In the genomic region with DNA sequence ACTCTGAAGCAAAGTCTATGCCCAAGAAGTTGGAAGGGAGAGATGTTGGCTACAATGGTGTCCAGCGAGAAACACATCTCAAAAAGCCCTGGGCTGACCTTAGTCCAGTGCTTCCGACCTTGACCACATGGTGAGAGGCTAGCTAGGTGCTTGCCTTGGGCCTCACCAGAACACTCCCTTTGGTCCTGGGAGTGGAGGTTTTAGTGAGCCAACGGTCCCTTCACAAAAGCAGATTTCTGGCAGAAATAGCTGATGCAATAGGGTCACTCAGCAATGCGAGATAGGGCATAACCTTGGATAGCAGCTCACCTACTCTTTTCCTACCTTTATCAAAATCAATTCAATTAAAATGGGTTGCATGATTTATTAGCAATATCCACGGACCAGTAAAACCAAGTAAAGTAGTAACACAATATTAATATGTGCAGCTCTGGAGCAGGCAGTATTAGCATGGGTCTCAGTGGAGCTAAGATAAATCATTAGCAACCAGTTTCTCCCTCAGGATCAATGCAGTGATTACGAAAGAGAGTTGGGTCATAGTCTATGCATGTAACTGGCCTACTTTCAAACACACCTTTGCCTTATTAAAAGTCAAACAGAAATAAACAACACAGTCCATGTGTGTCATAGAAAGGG, we compare ENCODE assay signal across 33 cellular contexts. TPM values are rescaled to one million over a fixed set of nuclear protein-coding genes. Genes with fewer than 3 reads are reported as not detected.
A peak's percentile ranks its signal among the peaks of the same experiment; 100 is the strongest.
DNase-seq lines count a peak whose midpoint lies in the region; ATAC-seq, FAIRE-seq and TF ChIP-seq lines count a peak whose summit lies in the region.
"Had no signal": no experiment of that assay in that cellular context is flagged by ENCODE, and none has a peak within 500 bp of the region (broad histone marks: within the 10 kb centered on the region; RNA-seq: fewer than 3 reads in every experiment).

No MANE protein-coding gene starts in this region.

- TF ChIP-seq CTCF in Caco-2 (IDR thresholded peaks at IDR 0.05; ENCODE audit: insufficient read depth in 1 of 2, low read depth in 1 of 2, low read length in 1 of 2, severe bottlenecking in 1 of 2, unreplicated experiment in 1 of 2): no peak
- no peak for TF ChIP-seq CTCF in K562 (IDR thresholded peaks at IDR 0.05 in 2 of 3, conservative IDR thresholded peaks at IDR 0.05 in 1 of 3; ENCODE audit: insufficient read depth in 2 of 3, low read depth in 1 of 3, low read length in 3 of 3)
- no peak for TF ChIP-seq CTCF in epithelial cell of proximal tubule (conservative IDR thresholded peaks at IDR 0.05; ENCODE audit: low read depth, low read length)
- no peak for TF ChIP-seq CTCF in GM10266 (IDR thresholded peaks at IDR 0.05; ENCODE audit: control insufficient read depth, insufficient read depth, low read depth, missing control alignments)

- peak; percentile 19 for ATAC-seq in K562
- no peak for ATAC-seq in aorta (ENCODE audit: low FRiP score)
- ATAC-seq: activated CD8-positive, alpha-beta T cell treated with anti-CD3 and anti-CD28 coated beads for 36 hours; HCT116; heart right ventricle; naive thymus-derived CD4-positive, alpha-beta T cell had no signal

- H3K9me3 ChIP-seq in Caco-2 (no peaks in the 10 kb centered on the region), K562 (replicated peaks; ENCODE audit: control insufficient read depth, insufficient read depth, low read depth, low read length) (no peaks in the 10 kb centered on the region), mucosa of rectum (ENCODE audit: control insufficient read depth in 2 of 2, low read length in 2 of 2) (no peaks in the 10 kb centered on the region), aorta (ENCODE audit: control insufficient read depth, low read length) (no peaks in the 10 kb centered on the region)
- H3K9me3 ChIP-seq: ascending aorta, heart right ventricle, SK-N-SH, tibial artery had no signal

- WGBS in K562 (ENCODE audit: insufficient coverage, low coverage, missing lambda C conversion rate): 35% methylated on average over 6 of the region's 6 CpGs
- WGBS in aorta, 2 donors: 96% methylated on average over 6 of the region's 6 CpGs

- FAIRE-seq in K562 (lab: Jason Lieb, UNC): peak; percentile 56
- FAIRE-seq: A204.1 had no signal

- H3K36me3 Mint-ChIP-seq in Caco-2 (ENCODE audit: insufficient read depth, unreplicated experiment): no peaks in the 10 kb centered on the region
- H3K36me3 Mint-ChIP-seq: activated naive CD8-positive, alpha-beta T cell treated with anti-CD3 and anti-CD28 coated beads for 36 hours; CD4-positive, alpha-beta memory T cell; naive thymus-derived CD4-positive, alpha-beta T cell had no signal

- H4K20me1 ChIP-seq in K562 (replicated peaks; ENCODE audit: control insufficient read depth, insufficient read depth, low read length): no peaks in the 10 kb centered on the region

- H3K79me2 ChIP-seq in K562 (ENCODE audit: control insufficient read depth, insufficient read depth, low read length): peaks cover 53% of the 10 kb centered on the region

- peaks cover 8% of the 10 kb centered on the region for H3K27me3 Mint-ChIP-seq in Caco-2 (ENCODE audit: insufficient read depth, unreplicated experiment)

- in situ Hi-C loops in K562 (cut with MboI): no loop called here

- H3K36me3 ChIP-seq in Caco-2 (ENCODE audit: control insufficient read depth, insufficient read depth, low read length) (no peaks in the 10 kb centered on the region), K562 (ENCODE audit: control insufficient read depth, insufficient read depth, low read length) (peaks cover 31% of the 10 kb centered on the region), mucosa of rectum (ENCODE audit: control insufficient read depth in 2 of 2, insufficient read depth in 2 of 2, low read length in 2 of 2) (peaks cover 0 to 2% of the 10 kb centered on the region in 2 donors), aorta (ENCODE audit: control insufficient read depth in 1 of 2, insufficient read depth in 2 of 2, low read length in 1 of 2) (no peaks in the 10 kb centered on the region)
- H3K36me3 ChIP-seq: ascending aorta, heart right ventricle, tibial artery had no signal

- H3K4me1 Mint-ChIP-seq in Caco-2 (ENCODE audit: low read depth, unreplicated experiment): peaks cover 8% of the 10 kb centered on the region

- TF ChIP-seq POLR2A in K562 (conservative IDR thresholded peaks at IDR 0.05): no peak

- no peak overlapping the region for H3K4me3 Mint-ChIP-seq in Caco-2 (ENCODE audit: unreplicated experiment)

- H3K4me1 ChIP-seq in Caco-2 (peaks cover 9% of the 10 kb centered on the region; the same call in 1 of the 2 replicates), K562 (replicated peaks in 1 of 2; ENCODE audit: control insufficient read depth in 2 of 2, insufficient read depth in 2 of 2, low read length in 2 of 2) (peaks cover 25 to 29% of the 10 kb centered on the region in 2 experiments; a peak in 4 of 5 replicates), mucosa of rectum (ENCODE audit: control insufficient read depth in 2 of 2, insufficient read depth in 2 of 2, low read length in 2 of 2) (peaks cover 8 to 12% of the 10 kb centered on the region in 2 donors), aorta (ENCODE audit: control insufficient read depth in 1 of 2, insufficient read depth in 2 of 2, low read length in 2 of 2) (no peaks in the 10 kb centered on the region)
- H3K4me1 ChIP-seq: ascending aorta had no signal

- no peaks in the 10 kb centered on the region; the same call in 1 of the 2 replicates for H3K27me3 ChIP-seq in Caco-2 (replicated peaks; ENCODE audit: control insufficient read depth, insufficient read depth, low read length)
- H3K27me3 ChIP-seq in K562 (ENCODE audit: control insufficient read depth in 2 of 2, insufficient read depth in 2 of 2, low read length in 2 of 2): no peaks in the 10 kb centered on the region
- peaks cover 30 to 44% of the 10 kb centered on the region in 2 donors for H3K27me3 ChIP-seq in mucosa of rectum (ENCODE audit: control insufficient read depth in 2 of 2, insufficient read depth in 2 of 2, low read length in 2 of 2)
- H3K27me3 ChIP-seq in aorta (ENCODE audit: control insufficient read depth in 1 of 2, insufficient read depth in 2 of 2, low read length in 1 of 2): no peaks in the 10 kb centered on the region

- H3K9me1 ChIP-seq in K562 (ENCODE audit: control insufficient read depth, insufficient read depth, low read length): peaks cover 2% of the 10 kb centered on the region

- peak overlapping the region; percentile 65 for H2AFZ ChIP-seq in K562 (ENCODE audit: low read depth, low read length)

- intact Hi-C loops in Caco-2 (cut with micrococcal nuclease; ENCODE audit: unreplicated experiment) (no loop called here), K562 (cut with micrococcal nuclease) (loop anchor here (2.0 to 5.0 kb wide), 3 partner anchors 20 to 166 kb away; a partner anchor contains a TSS), aorta (cut with DNase I) (no loop called here)

- peak; percentile 66 for TF ChIP-seq EP300 in K562 (IDR thresholded peaks at IDR 0.05; ENCODE audit: low read length)

- H3K9me3 Mint-ChIP-seq in Caco-2 (ENCODE audit: unreplicated experiment): no peaks in the 10 kb centered on the region
- H3K9me3 Mint-ChIP-seq: activated CD8-positive, alpha-beta T cell treated with anti-CD3 and anti-CD28 coated beads for 36 hours; activated naive CD8-positive, alpha-beta T cell treated with anti-CD3 and anti-CD28 coated beads for 36 hours; activated T-helper 2 cell treated with anti-CD3 and anti-CD28 coated beads, Interferon-gamma antibody, Interleukin-2, Interleukin-4, amounts not matched to agents 10 μg/mL and 5 μg/mL and 100 μg/mL, durations not matched to agents 14 hours and 24 hours and 36 hours; naive thymus-derived CD4-positive, alpha-beta T cell had no signal

- DNase-seq in Caco-2 (peak in 1 of 2 experiments; percentile 16), K562 (ENCODE audit: extremely low read depth in 1 of 4, low spot score in 3 of 4) (peak; percentile 38 to 57 (median 42)), epithelial cell of proximal tubule (ENCODE audit: low read depth) (peak; percentile 39), SW 1271 (lab: John Stamatoyannopoulos, UW) (no peak), GOT3 (lab: John Stamatoyannopoulos, UW) (no peak), GM10266 (ENCODE audit: extremely low spot score) (no peak), aorta (no peak)
- DNase-seq: activated CD4-positive, alpha-beta T cell treated with anti-CD3 and anti-CD28 coated beads for 1 hour; activated CD8-positive, alpha-beta T cell treated with anti-CD3 and anti-CD28 coated beads for 36 hours; activated naive CD8-positive, alpha-beta T cell treated with anti-CD3 and anti-CD28 coated beads for 36 hours; CD4-positive, alpha-beta memory T cell; effector CD4-positive, alpha-beta T cell; erythroblast; foreskin fibroblast; GDM1; heart right ventricle; mesenchymal stem cell; naive thymus-derived CD4-positive, alpha-beta T cell; NCI-H1417; NCI-H2081; NCI-H446 treated with DMSO at 0.1 percent for 48 hours; stimulated activated CD4-positive, alpha-beta T cell treated with anti-CD3 and anti-CD28 coated beads, Interleukin-2, amount 100 ng/mL, for 24 hours; T-helper 2 cell; tibial artery had no signal

- peak overlapping the region; percentile 86 for H3K4me2 ChIP-seq in K562 (ENCODE audit: insufficient read depth, low read length)
- H3K4me2 ChIP-seq: KMS-11, SK-N-SH had no signal

- H3K4me3 ChIP-seq in Caco-2 (ENCODE audit: low read depth, low read length) (no peak overlapping the region), K562 (peak overlapping the region; percentile 66), epithelial cell of proximal tubule (ENCODE audit: low read depth, low read length) (no peak overlapping the region), mucosa of rectum (ENCODE audit: low read length in 2 of 2) (peak overlapping the region; percentile 58 to 60), aorta (ENCODE audit: low read length in 2 of 2) (no peak overlapping the region)
- H3K4me3 ChIP-seq: ascending aorta, heart right ventricle, tibial artery had no signal

- H3K9ac ChIP-seq in K562 (ENCODE audit: insufficient read depth in 1 of 2, low read depth in 2 of 2, low read length in 2 of 2): peak overlapping the region; percentile 79 to 83
- H3K9ac ChIP-seq in mucosa of rectum (ENCODE audit: low read depth in 1 of 2, low read length in 2 of 2): no peak overlapping the region
- H3K9ac ChIP-seq: KMS-11, SK-N-SH had no signal

- CTCF ChIA-PET in Caco-2 (lab: Charles Lee) (no interaction called here), K562 (lab: Yijun Ruan, JAX; ENCODE audit: low intra/inter-chr PET ratio) (no interaction called here)

- POLR2A ChIA-PET in Caco-2 (lab: Charles Lee): interaction anchor here (0.6 kb wide), 1 partner anchor 87 kb away, joined by 4 read pairs; no protein-coding TSS in a partner anchor
- POLR2A ChIA-PET in K562 (lab: Yijun Ruan, JAX): interaction anchor here (0.7 to 3.9 kb wide), 7 partner anchors 9 to 498 kb away, joined by 3 to 21 read pairs (median 4); no protein-coding TSS in a partner anchor

- BruUV-seq in Caco-2 (replicated peaks; lab: Mats Ljungman, UMichigan): TSS peak; percentile 29
- no TSS peak for BruUV-seq in K562 (replicated peaks; lab: Mats Ljungman, UMichigan)

- H3K27ac Mint-ChIP-seq in Caco-2 (ENCODE audit: unreplicated experiment): no peak overlapping the region
- H3K27ac Mint-ChIP-seq: activated CD8-positive, alpha-beta T cell treated with anti-CD3 and anti-CD28 coated beads for 36 hours; activated naive CD8-positive, alpha-beta T cell treated with anti-CD3 and anti-CD28 coated beads for 36 hours; activated T-helper 2 cell treated with anti-CD3 and anti-CD28 coated beads, Interferon-gamma antibody, Interleukin-2, Interleukin-4, amounts not matched to agents 10 μg/mL and 5 μg/mL and 100 μg/mL, durations not matched to agents 14 hours and 24 hours and 36 hours; CD4-positive, alpha-beta memory T cell; naive thymus-derived CD4-positive, alpha-beta T cell had no signal

- H3K27ac ChIP-seq in K562 (ENCODE audit: extremely low read depth, low read depth, low read length) (peak overlapping the region; percentile 76; the same call in 2 of the 3 replicates), mucosa of rectum (ENCODE audit: low read depth in 2 of 2, low read length in 2 of 2) (no peak overlapping the region), aorta (ENCODE audit: low read depth in 1 of 2, low read length in 2 of 2) (no peak overlapping the region)
- H3K27ac ChIP-seq: ascending aorta, heart right ventricle, KMS-11, tibial artery had no signal

- TF ChIP-seq RAD21 in K562 (CRISPR knock-in tag; conservative IDR thresholded peaks at IDR 0.05 in 1 of 2, IDR thresholded peaks at IDR 0.05 in 1 of 2): no peak

RNA-seq across cellular contexts. Expression of a gene that starts 1.9 kb away (rescaled TPM):
- 0.39 and 0.65 TPM in 2 replicates for total RNA-seq in Caco-2 (2022)
- 24.4 and 39.4 TPM in 2 replicates for total RNA-seq in K562 (2011; cell fraction: chromatin; rRNA removed; ENCODE audit: low replicate concordance)
- total RNA-seq in K562 (2011; cell fraction: nucleolus; rRNA removed): 18.3 and 27.1 TPM in 2 replicates
- total RNA-seq in K562 (2011; cell fraction: nucleoplasm; rRNA removed): 29.8 and 32.1 TPM in 2 replicates
- 5.9 and 7.4 TPM in 2 replicates for total RNA-seq in K562 (2014; rRNA removed)
- 7.1 and 8.1 TPM in 2 replicates for total RNA-seq in K562 (2014; rRNA removed; fragmentation: Illumina TruSeq; extraction: Trizol)
- 3.5 and 3.9 TPM in 2 replicates for total RNA-seq in K562 (2015; rRNA removed; fragmentation: Illumina TruSeq; extraction: Trizol)
- total RNA-seq in K562 (2021): 8.8 and 9.4 TPM in 2 replicates
- 8.9 and 11.3 TPM in 2 replicates for polyA plus RNA-seq in K562 (2011; rRNA removed)
- polyA plus RNA-seq in K562 (2011; cell fraction: cytosol; rRNA removed): 4.9 and 8.9 TPM in 2 replicates
- 18.4 and 35.5 TPM in 2 replicates for polyA plus RNA-seq in K562 (2011; cell fraction: nucleus; rRNA removed)
- 3.2 and 5.9 TPM in 2 replicates for polyA plus RNA-seq in K562 (2012)
- 8.0 and 8.4 TPM in 2 replicates for polyA plus RNA-seq in K562 (2014; fragmentation: Illumina TruSeq; extraction: Trizol)
- polyA plus RNA-seq in K562 (2014; fragmentation: Nextera tagmentation; extraction: Ambion mirVana): 1 to 10 TPM; 2.6 to 3.8 TPM
- 9.5 and 10.5 TPM in 2 replicates for polyA plus RNA-seq in K562 (2014; rRNA removed)
- 6.9 and 7.9 TPM in 2 replicates for polyA minus RNA-seq in K562 (2011; rRNA and poly(A)+ RNA removed)
- 3.4 and 5.9 TPM in 2 replicates for polyA minus RNA-seq in K562 (2011; cell fraction: cytosol; rRNA and poly(A)+ RNA removed)
- 6.9 and 9.4 TPM in 2 replicates for polyA minus RNA-seq in K562 (2011; cell fraction: nucleus; rRNA and poly(A)+ RNA removed)
- total RNA-seq in epithelial cell of proximal tubule: 0.12 TPM in 1 of 2 replicates, not detected in the other
- total RNA-seq in aorta: not detected
- polyA plus RNA-seq in aorta: under 1 TPM in 1 of 2 donors, not detected in 1; 0.25 TPM
- total RNA-seq: activated CD8-positive, alpha-beta T cell treated with anti-CD3 and anti-CD28 coated beads for 36 hours; activated naive CD8-positive, alpha-beta T cell treated with anti-CD3 and anti-CD28 coated beads for 36 hours; activated T-helper 2 cell treated with anti-CD3 and anti-CD28 coated beads, Interferon-gamma antibody, Interleukin-2, Interleukin-4, amounts not matched to agents 10 μg/mL and 5 μg/mL and 100 μg/mL, durations not matched to agents 14 hours and 24 hours and 36 hours; ascending aorta; CD4-positive, alpha-beta memory T cell; HT-29; naive thymus-derived CD4-positive, alpha-beta T cell; omental fat pad had no signal
- polyA plus RNA-seq: CD4-positive, alpha-beta memory T cell; naive thymus-derived CD4-positive, alpha-beta T cell had no signal

Comparison
In these comparisons a context has a peak if more than half of its experiments do, and no peak if none do; other contexts are left out.
1. DNase-seq: peak in K562 (4 of 4) and epithelial cell of proximal tubule (single experiment); none in SW 1271 (0 of 2), GOT3 (single experiment), GM10266 (single experiment) and aorta (0 of 2).
2. H3K4me3 ChIP-seq: peak in K562 (single experiment) and mucosa of rectum (2 of 2); none in Caco-2 (single experiment), epithelial cell of proximal tubule (single experiment) and aorta (0 of 2).
3. H3K9ac ChIP-seq: peak in K562 (2 of 2); none in mucosa of rectum (0 of 2).